Comparison of ENCODE assay signal across 9 cellular contexts in genomic region chr3:14434105-14434504, GRCh38. TPM values are rescaled to one million over a fixed set of nuclear protein-coding genes. Genes with fewer than 3 reads are reported as not detected.
DNase-seq lines count a peak whose midpoint lies in the region; ATAC-seq lines count a peak whose summit lies in the region.
"Had no signal": no experiment of that assay in that cellular context is flagged by ENCODE, and none has a peak within 500 bp of the region (broad histone marks: within the 10 kb centered on the region; RNA-seq: fewer than 3 reads in every experiment).

No MANE protein-coding gene starts in this region.

- peaks cover 65% of the 10 kb centered on the region for H3K4me1 Mint-ChIP-seq in activated naive CD4-positive, alpha-beta T cell treated with anti-CD3 and anti-CD28 coated beads, Interleukin-2, amount 10 ng/mL, durations not matched to agents 7 days and 5 days
- H3K4me1 Mint-ChIP-seq in immature natural killer cell: peaks cover 73 to 78% of the 10 kb centered on the region in 2 donors

- H3K9me3 Mint-ChIP-seq in activated naive CD4-positive, alpha-beta T cell treated with anti-CD3 and anti-CD28 coated beads, Interleukin-2, amount 10 ng/mL, durations not matched to agents 7 days and 5 days: no peaks in the 10 kb centered on the region
- no peaks in the 10 kb centered on the region for H3K9me3 Mint-ChIP-seq in immature natural killer cell

- H3K4me3 Mint-ChIP-seq in activated naive CD4-positive, alpha-beta T cell treated with anti-CD3 and anti-CD28 coated beads, Interleukin-2, amount 10 ng/mL, durations not matched to agents 7 days and 5 days: no peak overlapping the region
- H3K4me3 Mint-ChIP-seq in immature natural killer cell: peak overlapping the region; percentile 63 to 82 (median 70)

- no peaks in the 10 kb centered on the region for H3K27me3 Mint-ChIP-seq in activated naive CD4-positive, alpha-beta T cell treated with anti-CD3 and anti-CD28 coated beads, Interleukin-2, amount 10 ng/mL, durations not matched to agents 7 days and 5 days
- H3K27me3 Mint-ChIP-seq in immature natural killer cell (ENCODE audit: low read depth in 3 of 3): peaks cover 5 to 14% (median 10%) of the 10 kb centered on the region in 3 donors

- in situ Hi-C loops in KBM-7 (cut with MboI; ENCODE audit: low pct_unique_long_range_greater_than_20kb, low sequenced_read_pairs): no loop called here

- CTCF ChIA-PET in activated naive CD4-positive, alpha-beta T cell treated with anti-CD3 and anti-CD28 coated beads, Interleukin-2, amount 10 ng/mL, durations not matched to agents 7 days and 5 days (lab: Charles Lee): interaction anchor here (1.5 kb wide), 1 partner anchor 21 kb away, joined by 6 read pairs; no protein-coding TSS in a partner anchor

- DNase-seq in A172 (ENCODE audit: low spot score) (peak; percentile 68), H4 (ENCODE audit: low spot score) (peak; percentile 71), immature natural killer cell (peak in 2 of 3 donors; percentile 18 to 24), NCI-H510A (lab: John Stamatoyannopoulos, UW) (no peak), NCI-H345 (lab: John Stamatoyannopoulos, UW) (no peak), KBM-7 (no peak)
- DNase-seq in activated naive CD4-positive, alpha-beta T cell treated with anti-CD3 and anti-CD28 coated beads, Interleukin-2, amount 10 ng/mL, durations not matched to agents 7 days and 5 days: no peak
- DNase-seq: SHP77 had no signal

- H3K27ac Mint-ChIP-seq in activated naive CD4-positive, alpha-beta T cell treated with anti-CD3 and anti-CD28 coated beads, Interleukin-2, amount 10 ng/mL, durations not matched to agents 7 days and 5 days: peak overlapping the region; percentile 84
- H3K27ac Mint-ChIP-seq in immature natural killer cell: peak overlapping the region; percentile 98 to 100 (median 100)

- no peak for ATAC-seq in HG03097 (IDR thresholded peaks at IDR 0.05; ENCODE audit: low FRiP score, unreplicated experiment)

- H3K36me3 Mint-ChIP-seq in activated naive CD4-positive, alpha-beta T cell treated with anti-CD3 and anti-CD28 coated beads, Interleukin-2, amount 10 ng/mL, durations not matched to agents 7 days and 5 days: peaks cover 3% of the 10 kb centered on the region
- no peaks in the 10 kb centered on the region for H3K36me3 Mint-ChIP-seq in immature natural killer cell

RNA-seq across cellular contexts. Expression of gene SLC6A6, which starts 31.7 kb away (rescaled TPM):
- 26.0 and 34.2 TPM in 2 replicates for total RNA-seq in A172 (2014; rRNA removed; shearing (Covaris generic))
- 24.4 and 29.8 TPM in 2 replicates for total RNA-seq in H4 (2014; rRNA removed; shearing (Covaris generic))
- polyA plus RNA-seq in immature natural killer cell: 1 to 10 TPM; 4.7 to 8.0 (median 6.9) TPM

Comparison
In these comparisons a context has a peak if more than half of its experiments do, and no peak if none do; other contexts are left out.
1. DNase-seq: peak in A172 (single experiment), H4 (single experiment) and immature natural killer cell (2 of 3); none in activated naive CD4-positive, alpha-beta T cell treated with anti-CD3 and anti-CD28 coated beads, Interleukin-2, amount 10 ng/mL, durations not matched to agents 7 days and 5 days (single experiment), NCI-H510A (single experiment), NCI-H345 (single experiment) and KBM-7 (single experiment).